ENCODE assay signal across 1 cellular context in the genomic region with DNA sequence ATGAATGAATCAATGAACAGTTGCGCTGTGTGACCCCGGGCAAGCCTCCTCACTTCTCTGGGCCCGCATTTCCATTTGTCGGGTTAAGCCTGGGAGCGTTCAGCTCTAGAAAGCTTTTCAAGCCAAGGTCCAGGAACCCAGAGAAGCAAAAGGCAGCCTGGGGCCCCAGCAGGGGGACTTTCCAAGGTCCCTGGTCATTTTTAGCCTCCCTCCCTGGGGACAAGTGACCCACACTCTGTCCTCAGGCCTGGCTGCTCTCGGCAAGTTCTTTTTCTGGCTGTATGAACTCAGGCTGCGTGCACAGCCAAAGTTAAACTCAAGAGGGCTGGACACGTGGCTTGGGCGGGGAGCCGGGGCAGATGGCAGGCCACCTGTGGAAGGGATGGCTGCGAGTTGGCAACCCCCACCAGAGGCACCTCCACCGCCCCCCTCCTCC.
TF ChIP-seq lines count a peak whose summit lies in the region.

No MANE protein-coding gene starts in this region.

TF ChIP-seq in K562, 482 proteins besides CTCF, POLR2A, EP300 and RAD21:
- TF ChIP-seq ZNF384 (IDR thresholded peaks at IDR 0.05; ENCODE audit: low read depth, low read length), result no peak
- peak; percentile 70 for TF ChIP-seq ZFP36 (IDR thresholded peaks at IDR 0.05; ENCODE audit: low read depth, low read length, partially characterized antibody)
- no peak for TF ChIP-seq CHD1 (IDR thresholded peaks at IDR 0.05; ENCODE audit: low read length)
- TF ChIP-seq CXXC5 (CRISPR knock-in tag; IDR thresholded peaks at IDR 0.05), result no peak
- TF ChIP-seq, protein P1, sequence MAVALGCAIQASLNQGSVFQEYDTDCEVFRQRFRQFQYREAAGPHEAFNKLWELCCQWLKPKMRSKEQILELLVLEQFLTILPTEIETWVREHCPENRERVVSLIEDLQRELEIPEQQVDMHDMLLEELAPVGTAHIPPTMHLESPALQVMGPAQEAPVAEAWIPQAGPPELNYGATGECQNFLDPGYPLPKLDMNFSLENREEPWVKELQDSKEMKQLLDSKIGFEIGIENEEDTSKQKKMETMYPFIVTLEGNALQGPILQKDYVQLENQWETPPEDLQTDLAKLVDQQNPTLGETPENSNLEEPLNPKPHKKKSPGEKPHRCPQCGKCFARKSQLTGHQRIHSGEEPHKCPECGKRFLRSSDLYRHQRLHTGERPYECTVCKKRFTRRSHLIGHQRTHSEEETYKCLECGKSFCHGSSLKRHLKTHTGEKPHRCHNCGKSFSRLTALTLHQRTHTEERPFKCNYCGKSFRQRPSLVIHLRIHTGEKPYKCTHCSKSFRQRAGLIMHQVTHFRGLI (CRISPR knock-in tag; IDR thresholded peaks at IDR 0.05), result no peak
- TF ChIP-seq, protein P2, sequence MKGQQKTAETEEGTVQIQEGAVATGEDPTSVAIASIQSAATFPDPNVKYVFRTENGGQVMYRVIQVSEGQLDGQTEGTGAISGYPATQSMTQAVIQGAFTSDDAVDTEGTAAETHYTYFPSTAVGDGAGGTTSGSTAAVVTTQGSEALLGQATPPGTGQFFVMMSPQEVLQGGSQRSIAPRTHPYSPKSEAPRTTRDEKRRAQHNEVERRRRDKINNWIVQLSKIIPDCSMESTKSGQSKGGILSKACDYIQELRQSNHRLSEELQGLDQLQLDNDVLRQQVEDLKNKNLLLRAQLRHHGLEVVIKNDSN (CRISPR knock-in tag; IDR thresholded peaks at IDR 0.05), result peak; percentile 53
- no peak for TF ChIP-seq CTBP1 (IDR thresholded peaks at IDR 0.05; ENCODE audit: borderline replicate concordance)
- TF ChIP-seq, protein P3, sequence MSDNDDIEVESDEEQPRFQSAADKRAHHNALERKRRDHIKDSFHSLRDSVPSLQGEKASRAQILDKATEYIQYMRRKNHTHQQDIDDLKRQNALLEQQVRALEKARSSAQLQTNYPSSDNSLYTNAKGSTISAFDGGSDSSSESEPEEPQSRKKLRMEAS (CRISPR knock-in tag; IDR thresholded peaks at IDR 0.05), result peak; percentile 51
- no peak for TF ChIP-seq ZNF57 (CRISPR knock-in tag; IDR thresholded peaks at IDR 0.05)
- no peak for TF ChIP-seq ZNF444 (CRISPR knock-in tag; IDR thresholded peaks at IDR 0.05)
